1 cellular context compared by ENCODE assay signal in the genomic region with DNA sequence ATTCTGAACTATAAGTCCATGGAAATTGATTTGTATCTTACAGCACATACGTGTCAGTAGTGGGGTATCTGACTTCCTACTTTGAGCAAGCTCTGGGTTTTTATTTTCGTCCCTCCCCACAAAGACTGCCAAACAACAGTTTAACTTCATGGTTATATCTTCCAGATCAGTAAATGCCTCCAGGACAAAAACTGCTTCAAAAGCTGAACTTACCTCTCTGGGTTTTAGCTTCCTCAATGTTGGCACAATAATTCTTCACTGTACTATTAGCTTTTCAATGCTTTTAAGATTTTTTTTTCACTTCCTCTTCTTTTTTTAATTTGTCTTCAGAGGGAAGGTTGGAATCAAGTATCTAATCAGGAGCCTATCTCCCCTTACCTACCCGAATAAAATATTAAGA.
TF ChIP-seq lines count a peak whose summit lies in the region.

No MANE protein-coding gene starts in this region.

TF ChIP-seq in IMR-90, 13 proteins besides CTCF, POLR2A, EP300 and RAD21:
- TF ChIP-seq BHLHE40 (IDR thresholded peaks at IDR 0.05; ENCODE audit: low read depth, low read length), result no peak
- TF ChIP-seq SMC3 (IDR thresholded peaks at IDR 0.05; ENCODE audit: low read depth, low read length), result no peak
- TF ChIP-seq MXI1 (IDR thresholded peaks at IDR 0.05; ENCODE audit: borderline replicate concordance, low read depth, low read length), result no peak
- TF ChIP-seq CHD1 (IDR thresholded peaks at IDR 0.05; ENCODE audit: low read depth, low read length), result no peak
- TF ChIP-seq FOS (IDR thresholded peaks at IDR 0.05; ENCODE audit: low read depth, low read length), result no peak
- TF ChIP-seq RFX5 (IDR thresholded peaks at IDR 0.05; ENCODE audit: low read depth, low read length), result no peak
- TF ChIP-seq MAZ (IDR thresholded peaks at IDR 0.05; ENCODE audit: borderline replicate concordance, low read depth, low read length), result no peak
- TF ChIP-seq RCOR1 (IDR thresholded peaks at IDR 0.05; ENCODE audit: insufficient replicate concordance, low read length), result no peak
- no peak for TF ChIP-seq USF2 (IDR thresholded peaks at IDR 0.05; ENCODE audit: low read depth, low read length)
- TF ChIP-seq ELK1 (IDR thresholded peaks at IDR 0.05; ENCODE audit: borderline replicate concordance, low read depth, low read length), result no peak
- no peak for TF ChIP-seq CEBPB (IDR thresholded peaks at IDR 0.05; ENCODE audit: low read depth, low read length)
- TF ChIP-seq NFE2L2 (IDR thresholded peaks at IDR 0.05; ENCODE audit: low read depth, low read length), result no peak
- TF ChIP-seq MAFK (IDR thresholded peaks at IDR 0.05; ENCODE audit: low read depth, low read length), result no peak
